Comparison of ENCODE assay signal across 8 cellular contexts in genomic region chr10:113058175-113058961, GRCh38.
A peak's percentile ranks its signal among the peaks of the same experiment; 100 is the strongest.
DNase-seq lines count a peak whose midpoint lies in the region; ATAC-seq and TF ChIP-seq lines count a peak whose summit lies in the region.

No MANE protein-coding gene starts in this region.

- H3K4me3 Mint-ChIP-seq in activated T-helper 1 cell treated with anti-CD3 and anti-CD28 coated beads, Interleukin-12 subunit alpha, Interleukin-12 subunit beta, Interleukin-2, Interleukin-4 antibody, amounts not matched to agents 30 ng/mL and 10 ng/mL and 1 ng/mL, durations not matched to agents 14 hours and 24 hours and 36 hours: no peak overlapping the region

- no peaks in the 10 kb centered on the region for H3K36me3 Mint-ChIP-seq in activated T-helper 1 cell treated with anti-CD3 and anti-CD28 coated beads, Interleukin-12 subunit alpha, Interleukin-12 subunit beta, Interleukin-2, Interleukin-4 antibody, amounts not matched to agents 30 ng/mL and 10 ng/mL and 1 ng/mL, durations not matched to agents 14 hours and 24 hours and 36 hours (ENCODE audit: low read depth)

- no peaks in the 10 kb centered on the region for H3K36me3 ChIP-seq in MG63
- H3K36me3 ChIP-seq in adipocyte (ENCODE audit: control insufficient read depth, insufficient read depth, low read length, severe bottlenecking): no peaks in the 10 kb centered on the region
- H3K36me3 ChIP-seq in testis (ENCODE audit: low read depth, missing control alignments): no peaks in the 10 kb centered on the region

- H3K27ac ChIP-seq in testis: peak overlapping the region; percentile 8 to 86

- 32 to 52% methylated on average over 15 of the region's 15 CpGs for WGBS in testis, 2 donors

- H3K27me3 ChIP-seq in MG63: no peaks in the 10 kb centered on the region
- H3K27me3 ChIP-seq in adipocyte (replicated peaks; ENCODE audit: control insufficient read depth, insufficient read depth, low read length): no peaks in the 10 kb centered on the region
- H3K27me3 ChIP-seq in testis: no peaks in the 10 kb centered on the region

- no peak overlapping the region for H3K27ac Mint-ChIP-seq in activated T-helper 1 cell treated with anti-CD3 and anti-CD28 coated beads, Interleukin-12 subunit alpha, Interleukin-12 subunit beta, Interleukin-2, Interleukin-4 antibody, amounts not matched to agents 30 ng/mL and 10 ng/mL and 1 ng/mL, durations not matched to agents 14 hours and 24 hours and 36 hours

- peaks cover 10% of the 10 kb centered on the region for H3K27me3 Mint-ChIP-seq in activated T-helper 1 cell treated with anti-CD3 and anti-CD28 coated beads, Interleukin-12 subunit alpha, Interleukin-12 subunit beta, Interleukin-2, Interleukin-4 antibody, amounts not matched to agents 30 ng/mL and 10 ng/mL and 1 ng/mL, durations not matched to agents 14 hours and 24 hours and 36 hours (ENCODE audit: insufficient read depth)

- no peak for ATAC-seq in GM18870 (IDR thresholded peaks at IDR 0.05; ENCODE audit: unreplicated experiment)
- ATAC-seq in HG02884 (IDR thresholded peaks at IDR 0.05; ENCODE audit: unreplicated experiment): no peak

- H3K9me3 Mint-ChIP-seq in activated T-helper 1 cell treated with anti-CD3 and anti-CD28 coated beads, Interleukin-12 subunit alpha, Interleukin-12 subunit beta, Interleukin-2, Interleukin-4 antibody, amounts not matched to agents 30 ng/mL and 10 ng/mL and 1 ng/mL, durations not matched to agents 14 hours and 24 hours and 36 hours: no peaks in the 10 kb centered on the region

- TF ChIP-seq CTCF in testis (IDR thresholded peaks at IDR 0.05): no peak

- H3K9me3 ChIP-seq in MG63: no peaks in the 10 kb centered on the region
- H3K9me3 ChIP-seq in adipocyte (ENCODE audit: control insufficient read depth, low read length): no peaks in the 10 kb centered on the region
- H3K9me3 ChIP-seq in testis: no peaks in the 10 kb centered on the region

- peaks cover 80% of the 10 kb centered on the region for H3K4me1 ChIP-seq in adipocyte (ENCODE audit: control insufficient read depth, insufficient read depth, low read length)
- H3K4me1 ChIP-seq in testis: peaks cover 36% of the 10 kb centered on the region

- H3K9ac ChIP-seq in adipocyte (ENCODE audit: low read length): peak overlapping the region; percentile 91

- H3K4me1 Mint-ChIP-seq in activated T-helper 1 cell treated with anti-CD3 and anti-CD28 coated beads, Interleukin-12 subunit alpha, Interleukin-12 subunit beta, Interleukin-2, Interleukin-4 antibody, amounts not matched to agents 30 ng/mL and 10 ng/mL and 1 ng/mL, durations not matched to agents 14 hours and 24 hours and 36 hours (ENCODE audit: low read depth): no peaks in the 10 kb centered on the region

- peak; percentile 51 for DNase-seq in MG63
- peak; percentile 92 for DNase-seq in adipocyte (ENCODE audit: low read depth)
- peak; percentile 41 for DNase-seq in iPS-NIHi11 (ENCODE audit: low spot score)
- DNase-seq in testis: no peak
- DNase-seq in cortex of kidney (lab: John Stamatoyannopoulos, UW): no peak
- no peak for DNase-seq in activated T-helper 1 cell treated with anti-CD3 and anti-CD28 coated beads, Interleukin-12 subunit alpha, Interleukin-12 subunit beta, Interleukin-2, Interleukin-4 antibody, amounts not matched to agents 30 ng/mL and 10 ng/mL and 1 ng/mL, durations not matched to agents 14 hours and 24 hours and 36 hours (ENCODE audit: low spot score)

- intact Hi-C loops in testis (cut with DNase I; ENCODE audit: low total_unique reads): no loop called here
- intact Hi-C loops in activated T-helper 1 cell treated with anti-CD3 and anti-CD28 coated beads, Interleukin-12 subunit alpha, Interleukin-12 subunit beta, Interleukin-2, Interleukin-4 antibody, amounts not matched to agents 30 ng/mL and 10 ng/mL and 1 ng/mL, durations not matched to agents 14 hours and 24 hours and 36 hours (cut with micrococcal nuclease): no loop called here

- TF ChIP-seq POLR2A in testis (IDR thresholded peaks at IDR 0.05): no peak

- H3K4me3 ChIP-seq in MG63 (no peak overlapping the region), adipocyte (ENCODE audit: low read length) (peak overlapping the region; percentile 74), testis (no peak overlapping the region)

Comparison
In these comparisons a context has a peak if more than half of its experiments do, and no peak if none do; other contexts are left out.
1. DNase-seq: peak in MG63 (single experiment), adipocyte (single experiment) and iPS-NIHi11 (single experiment); none in testis (single experiment), cortex of kidney (single experiment) and activated T-helper 1 cell treated with anti-CD3 and anti-CD28 coated beads, Interleukin-12 subunit alpha, Interleukin-12 subunit beta, Interleukin-2, Interleukin-4 antibody, amounts not matched to agents 30 ng/mL and 10 ng/mL and 1 ng/mL, durations not matched to agents 14 hours and 24 hours and 36 hours (single experiment).